Comparison of ENCODE assay signal across 9 cellular contexts in genomic region chr5:150411245-150411979, GRCh38.
DNase-seq lines count a peak whose midpoint lies in the region; TF ChIP-seq lines count a peak whose summit lies in the region.
"Had no signal": no experiment of that assay in that cellular context is flagged by ENCODE, and none has a peak within 500 bp of the region (broad histone marks: within the 10 kb centered on the region; RNA-seq: fewer than 3 reads in every experiment).

No MANE protein-coding gene starts in this region.

- H3K4me3 ChIP-seq in mucosa of rectum (ENCODE audit: low read length in 2 of 2) = peak overlapping the region; percentile 78 to 88

- no peak for TF ChIP-seq CTCF in GM13976 (IDR thresholded peaks at IDR 0.05; ENCODE audit: borderline replicate concordance, control extremely low read depth, extremely low read depth, insufficient read depth, missing control alignments)

- H3K9me3 ChIP-seq in mucosa of rectum (ENCODE audit: control insufficient read depth in 2 of 2, low read length in 2 of 2) = no peaks in the 10 kb centered on the region

- H3K27me3 ChIP-seq in mucosa of rectum (ENCODE audit: control insufficient read depth in 2 of 2, insufficient read depth in 2 of 2, low read length in 2 of 2) = no peaks in the 10 kb centered on the region

- H3K36me3 ChIP-seq in mucosa of rectum (ENCODE audit: control insufficient read depth in 2 of 2, insufficient read depth in 2 of 2, low read length in 2 of 2) = peaks cover 0 to 5% of the 10 kb centered on the region in 2 donors

- peak; percentile 70 for DNase-seq in DMS 273 (lab: John Stamatoyannopoulos, UW; ENCODE audit: unreplicated experiment)
- DNase-seq in DMS 273 treated with DMSO at 0.1 percent for 48 hours (lab: John Stamatoyannopoulos, UW) = no peak
- peak; percentile 54 for DNase-seq in T-helper 9 cell
- DNase-seq in caudate nucleus (lab: John Stamatoyannopoulos, UW) = peak in 4 of 61 donors; percentile 18 to 35 (median 24)
- peak; percentile 33 for DNase-seq in stromal cell of bone marrow (ENCODE audit: low read depth)
- DNase-seq in foreskin melanocyte = no peak
- no peak for DNase-seq in GM13976 (ENCODE audit: low spot score)

- peaks cover 16 to 25% of the 10 kb centered on the region in 2 donors for H3K4me1 ChIP-seq in mucosa of rectum (ENCODE audit: control insufficient read depth in 2 of 2, insufficient read depth in 2 of 2, low read length in 2 of 2)

- peak overlapping the region; percentile 70 to 84 for H3K9ac ChIP-seq in mucosa of rectum (ENCODE audit: low read depth in 1 of 2, low read length in 2 of 2)

- in situ Hi-C loops in GM13976 (cut with MboI; ENCODE audit: low sequenced_read_pairs, unreplicated experiment) = no loop called here

- H3K27ac ChIP-seq in caudate nucleus (ENCODE audit: low read depth, low read length) (peak overlapping the region; percentile 89), mucosa of rectum (ENCODE audit: low read depth in 2 of 2, low read length in 2 of 2) (peak overlapping the region; percentile 83 to 90)
- H3K27ac ChIP-seq: 22Rv1 had no signal

Comparison
In these comparisons a context has a peak if more than half of its experiments do, and no peak if none do; other contexts are left out.
1. DNase-seq: peak in DMS 273 (single experiment), T-helper 9 cell (single experiment) and stromal cell of bone marrow (single experiment); none in DMS 273 treated with DMSO at 0.1 percent for 48 hours (single experiment), foreskin melanocyte (single experiment) and GM13976 (single experiment).